6 cellular contexts compared by ENCODE assay signal in genomic region chr6:131476362-131476761, GRCh38.
"Had no signal": no experiment of that assay in that cellular context is flagged by ENCODE, and none has a peak within 500 bp of the region (broad histone marks: within the 10 kb centered on the region; RNA-seq: fewer than 3 reads in every experiment).

No MANE protein-coding gene starts in this region.

- H3K27ac ChIP-seq: GM23248 had no signal

- H3K4me3 Mint-ChIP-seq: HFFc6 had no signal

- H3K27ac Mint-ChIP-seq: HFFc6 had no signal

- H2AFZ ChIP-seq: GM23248 had no signal

- DNase-seq: GM23248, HFFc6, IMR-90, KBM-7 had no signal

- H3K9me3 ChIP-seq: HAP-1 had no signal

- H3K36me3 ChIP-seq: HAP-1 had no signal

- H3K4me1 ChIP-seq: HAP-1 had no signal

- ATAC-seq: HCT116 had no signal

- H3K4me3 ChIP-seq: GM23248, HAP-1 had no signal
